Comparison of ENCODE assay signal across 9 cellular contexts in genomic region chr19:18057557-18057956, GRCh38. TPM values are rescaled to one million over a fixed set of nuclear protein-coding genes. Genes with fewer than 3 reads are reported as not detected.
A peak's percentile ranks its signal among the peaks of the same experiment; 100 is the strongest.
DNase-seq lines count a peak whose midpoint lies in the region; ATAC-seq and TF ChIP-seq lines count a peak whose summit lies in the region.
"Had no signal": no experiment of that assay in that cellular context is flagged by ENCODE, and none has a peak within 500 bp of the region (broad histone marks: within the 10 kb centered on the region; RNA-seq: fewer than 3 reads in every experiment).

No MANE protein-coding gene starts in this region.

- no peaks in the 10 kb centered on the region for H3K27me3 ChIP-seq in Caco-2 (replicated peaks; ENCODE audit: control insufficient read depth, insufficient read depth, low read length)
- peaks cover 9% of the 10 kb centered on the region for H3K27me3 ChIP-seq in left ventricle myocardium inferior (ENCODE audit: low read depth)
- no peaks in the 10 kb centered on the region for H3K27me3 ChIP-seq in prostate gland (replicated peaks; ENCODE audit: insufficient read depth)

- CTCF ChIA-PET in Caco-2 (lab: Charles Lee) (interaction anchor here (0.5 to 0.7 kb wide), 2 partner anchors 28 to 38 kb away, joined by 3 to 10 read pairs; no protein-coding TSS in a partner anchor), HEK293T (lab: Yijun Ruan, JAX) (interaction anchor here (0.5 to 1.9 kb wide), 4 partner anchors 26 to 631 kb away, joined by 3 to 6 read pairs (median 4); partner anchors contain the start of gene ARRDC2)

- H3K4me1 ChIP-seq in Caco-2 = no peaks in the 10 kb centered on the region
- H3K4me1 ChIP-seq in left ventricle myocardium inferior = peaks cover 15% of the 10 kb centered on the region
- no peaks in the 10 kb centered on the region for H3K4me1 ChIP-seq in prostate gland (replicated peaks)

- peak overlapping the region; percentile 60 for H3K4me3 Mint-ChIP-seq in Caco-2 (ENCODE audit: unreplicated experiment)

- H3K9me3 Mint-ChIP-seq in Caco-2 (ENCODE audit: unreplicated experiment) = no peaks in the 10 kb centered on the region

- intact Hi-C loops in Caco-2 (cut with micrococcal nuclease; ENCODE audit: unreplicated experiment) (no loop called here), left ventricle myocardium inferior (cut with micrococcal nuclease) (no loop called here), prostate gland (cut with DNase I) (loop anchor here (10.0 kb wide), 1 partner anchor 113 kb away; no protein-coding TSS in a partner anchor)

- H3K9me3 ChIP-seq in Caco-2 = no peaks in the 10 kb centered on the region
- no peaks in the 10 kb centered on the region for H3K9me3 ChIP-seq in left ventricle myocardium inferior (replicated peaks)
- H3K9me3 ChIP-seq in prostate gland = no peaks in the 10 kb centered on the region
- H3K9me3 ChIP-seq: HAP-1 had no signal

- DNase-seq in Caco-2 (no peak), SHP77 treated with DMSO at 0.1 percent for 48 hours (lab: John Stamatoyannopoulos, UW) (peak; percentile 37), left ventricle myocardium inferior (peak; percentile 45), prostate gland (ENCODE audit: low spot score) (peak; percentile 37), HEK293T (ENCODE audit: extremely low spot score) (no peak)
- DNase-seq in effector CD8-positive, alpha-beta T cell (lab: John Stamatoyannopoulos, UW) = no peak

- TF ChIP-seq POLR2A in prostate gland (IDR thresholded peaks at IDR 0.05) = no peak

- H3K4me1 Mint-ChIP-seq in Caco-2 (ENCODE audit: low read depth, unreplicated experiment) = no peaks in the 10 kb centered on the region

- BruUV-seq in Caco-2 (replicated peaks; lab: Mats Ljungman, UMichigan) = no TSS peak

- no peak for TF ChIP-seq CTCF in Caco-2 (IDR thresholded peaks at IDR 0.05; ENCODE audit: insufficient read depth in 1 of 2, low read depth in 1 of 2, low read length in 1 of 2, severe bottlenecking in 1 of 2, unreplicated experiment in 1 of 2)
- TF ChIP-seq CTCF in left ventricle myocardium inferior (IDR thresholded peaks at IDR 0.05; ENCODE audit: borderline replicate concordance) = no peak
- no peak for TF ChIP-seq CTCF in prostate gland (IDR thresholded peaks at IDR 0.05)

- POLR2A ChIA-PET in Caco-2 (lab: Charles Lee) (no interaction called here), HEK293T (lab: Yijun Ruan, JAX) (interaction anchor here (1.1 kb wide), 1 partner anchor 50 kb away, joined by 4 read pairs; the partner anchor contains the start of gene ARRDC2)

- no peak overlapping the region for H3K27ac Mint-ChIP-seq in Caco-2 (ENCODE audit: unreplicated experiment)

- no peak for ATAC-seq in GM21447 (IDR thresholded peaks at IDR 0.05; ENCODE audit: unreplicated experiment)
- ATAC-seq in HG02938 (IDR thresholded peaks at IDR 0.05; ENCODE audit: unreplicated experiment) = no peak

- H3K4me3 ChIP-seq in Caco-2 (ENCODE audit: low read depth, low read length) (no peak overlapping the region), left ventricle myocardium inferior (no peak overlapping the region), prostate gland (no peak overlapping the region)

- peak overlapping the region; percentile 91 for H3K27ac ChIP-seq in left ventricle myocardium inferior (replicated peaks)
- peak overlapping the region; percentile 68 to 74 for H3K27ac ChIP-seq in prostate gland

- 53% methylated on average over 6 of the region's 6 CpGs for WGBS in prostate gland

- H3K36me3 ChIP-seq in Caco-2 (ENCODE audit: control insufficient read depth, insufficient read depth, low read length) = no peaks in the 10 kb centered on the region
- no peaks in the 10 kb centered on the region for H3K36me3 ChIP-seq in left ventricle myocardium inferior
- H3K36me3 ChIP-seq in prostate gland = no peaks in the 10 kb centered on the region
- H3K36me3 ChIP-seq: HAP-1 had no signal

- no peaks in the 10 kb centered on the region for H3K36me3 Mint-ChIP-seq in Caco-2 (ENCODE audit: insufficient read depth, unreplicated experiment)

- H3K27me3 Mint-ChIP-seq in Caco-2 (ENCODE audit: insufficient read depth, unreplicated experiment) = no peaks in the 10 kb centered on the region

TF ChIP-seq in HEK293T, 16 proteins besides CTCF, POLR2A, EP300 and RAD21:
- TF ChIP-seq ELF4 (IDR thresholded peaks at IDR 0.05) (no peak), TARDBP (IDR thresholded peaks at IDR 0.05) (no peak), FOXM1 (IDR thresholded peaks at IDR 0.05; ENCODE audit: borderline replicate concordance) (no peak), ARNT (IDR thresholded peaks at IDR 0.05) (no peak), L3MBTL2 (conservative IDR thresholded peaks at IDR 0.05) (no peak), NFRKB (IDR thresholded peaks at IDR 0.05) (no peak), SUZ12 (IDR thresholded peaks at IDR 0.05) (no peak), CTBP1 (IDR thresholded peaks at IDR 0.05; ENCODE audit: borderline replicate concordance) (no peak), BHLHE40 (IDR thresholded peaks at IDR 0.05; ENCODE audit: borderline replicate concordance) (no peak), HDGF (IDR thresholded peaks at IDR 0.05; ENCODE audit: borderline replicate concordance) (no peak), FOXA1 (IDR thresholded peaks at IDR 0.05) (no peak), SP1 (IDR thresholded peaks at IDR 0.05) (no peak), FOXK2 (IDR thresholded peaks at IDR 0.05) (no peak), ZNF384 (IDR thresholded peaks at IDR 0.05) (no peak)

RNA-seq across cellular contexts. Expression of gene IL12RB1, which starts 29.2 kb away (rescaled TPM):
- total RNA-seq in Caco-2 (2022) (not detected in 2 replicates), left ventricle myocardium inferior (0.44 TPM), prostate gland (under 1 TPM; 0.62 to 0.73 TPM)

RNA-seq across cellular contexts. Expression of gene MAST3, which starts 40.0 kb away (rescaled TPM):
- total RNA-seq in Caco-2 (2022) = 8.0 and 8.2 TPM in 2 replicates
- 4.6 TPM for total RNA-seq in left ventricle myocardium inferior
- total RNA-seq in prostate gland = 10 to 100 TPM in 1 of 2 donors, 1 to 10 TPM in 1; 6.1 to 10.8 TPM

RNA-seq across cellular contexts. Expression of gene ARRDC2, which starts 49.6 kb away (rescaled TPM):
- total RNA-seq in Caco-2 (2022) = 6.0 and 6.5 TPM in 2 replicates
- total RNA-seq in left ventricle myocardium inferior = 16.6 TPM
- total RNA-seq in prostate gland = 10 to 100 TPM; 57.1 to 75.9 TPM

Comparison
In these comparisons a context has a peak if more than half of its experiments do, and no peak if none do; other contexts are left out.
1. DNase-seq: peak in SHP77 treated with DMSO at 0.1 percent for 48 hours (single experiment), left ventricle myocardium inferior (single experiment) and prostate gland (single experiment); none in Caco-2 (0 of 2), HEK293T (single experiment) and effector CD8-positive, alpha-beta T cell (single experiment).